Comparison of ENCODE assay signal across 22 cellular contexts in genomic region chr2:10610213-10610892, GRCh38.
DNase-seq lines count a peak whose midpoint lies in the region; ATAC-seq, FAIRE-seq and TF ChIP-seq lines count a peak whose summit lies in the region.
"Had no signal": no experiment of that assay in that cellular context is flagged by ENCODE, and none has a peak within 500 bp of the region (broad histone marks: within the 10 kb centered on the region; RNA-seq: fewer than 3 reads in every experiment).

No MANE protein-coding gene starts in this region.

- H3K27me3 ChIP-seq in hepatocyte (no peaks in the 10 kb centered on the region), GM23338 (ENCODE audit: insufficient read depth) (no peaks in the 10 kb centered on the region)

- H3K4me1 ChIP-seq in hepatocyte (ENCODE audit: insufficient read depth) = peaks cover 3% of the 10 kb centered on the region
- H3K4me1 ChIP-seq in GM23338 (ENCODE audit: insufficient read depth) = peaks cover 6% of the 10 kb centered on the region

- no peaks in the 10 kb centered on the region for H4K20me1 ChIP-seq in hepatocyte (ENCODE audit: insufficient read depth, poor library complexity, severe bottlenecking)
- H4K20me1 ChIP-seq in GM23338 (replicated peaks; ENCODE audit: insufficient read depth) = peaks cover 7% of the 10 kb centered on the region

- FAIRE-seq in H54 (lab: Jason Lieb, UNC) (peak; percentile 6), colon (lab: Jason Lieb, UNC) (peak; percentile 49)
- FAIRE-seq: A204.1, GM12891, HepG2 had no signal

- no peaks in the 10 kb centered on the region for H3K9me3 ChIP-seq in hepatocyte (ENCODE audit: low read depth)

- H3K27me3 Mint-ChIP-seq in osteocyte (ENCODE audit: unreplicated experiment) (no peaks in the 10 kb centered on the region), GM23338 (ENCODE audit: insufficient read depth, low read depth, poor library complexity) (peaks cover 1% of the 10 kb centered on the region)
- H3K27me3 Mint-ChIP-seq: CD4-positive, alpha-beta T cell; IgD-negative memory B cell had no signal

- 70% methylated on average over 3 of the region's 3 CpGs for WGBS in hepatocyte (ENCODE audit: low lambda C conversion rate, missing lambda C conversion rate)

- H2AFZ ChIP-seq in hepatocyte = no peak overlapping the region
- no peak overlapping the region for H2AFZ ChIP-seq in GM23338
- H2AFZ ChIP-seq: GM23248 had no signal

- H3K9me3 Mint-ChIP-seq in osteocyte (ENCODE audit: unreplicated experiment) (no peaks in the 10 kb centered on the region), GM23338 (no peaks in the 10 kb centered on the region)
- H3K9me3 Mint-ChIP-seq: CD4-positive, alpha-beta T cell; IgD-negative memory B cell had no signal

- TF ChIP-seq CTCF in hepatocyte (IDR thresholded peaks at IDR 0.05; ENCODE audit: poor library complexity) (no peak), osteocyte (IDR thresholded peaks at IDR 0.05) (no peak), GM23338 (conservative IDR thresholded peaks at IDR 0.05; ENCODE audit: low read depth in 2 of 2) (no peak)

- H3K79me2 ChIP-seq in hepatocyte = no peaks in the 10 kb centered on the region
- H3K79me2 ChIP-seq in GM23338 (replicated peaks; ENCODE audit: insufficient read depth) = 0 out of 2 replicates have a peak, but pooled peaks cover 3% of the 10 kb centered on the region

- no peak for ATAC-seq in GM18520 (IDR thresholded peaks at IDR 0.05; ENCODE audit: unreplicated experiment)
- no peak for ATAC-seq in GM23338
- ATAC-seq: HCT116, HepG2 had no signal

- H3K36me3 Mint-ChIP-seq in osteocyte (ENCODE audit: unreplicated experiment) = peaks cover 12% of the 10 kb centered on the region
- H3K36me3 Mint-ChIP-seq in GM23338 (ENCODE audit: low read depth) = peaks cover 6% of the 10 kb centered on the region; the same call in 1 of the 3 replicates

- H3K4me3 ChIP-seq in hepatocyte (no peak overlapping the region), GM23338 (no peak overlapping the region)
- H3K4me3 ChIP-seq: GM23248 had no signal

- H3K4me3 Mint-ChIP-seq in osteocyte (ENCODE audit: unreplicated experiment) (no peak overlapping the region), GM23338 (no peak overlapping the region)
- H3K4me3 Mint-ChIP-seq: CD4-positive, alpha-beta T cell; IgD-negative memory B cell had no signal

- H3K4me2 ChIP-seq in hepatocyte = no peak overlapping the region
- H3K4me2 ChIP-seq in GM23338 = no peak overlapping the region

- no peaks in the 10 kb centered on the region for H3K4me1 Mint-ChIP-seq in osteocyte (ENCODE audit: unreplicated experiment)
- H3K4me1 Mint-ChIP-seq in GM23338 = peaks cover 7% of the 10 kb centered on the region
- H3K4me1 Mint-ChIP-seq: IgD-negative memory B cell had no signal

- H3K27ac ChIP-seq in hepatocyte (peak overlapping the region; percentile 74), GM23338 (ENCODE audit: low read depth) (no peak overlapping the region)
- H3K27ac ChIP-seq: C4-2B, GM23248 had no signal

- no peak for TF ChIP-seq POLR2A in H54 (IDR thresholded peaks at IDR 0.05; ENCODE audit: low read depth, low read length)

- no peak for DNase-seq in H54 (ENCODE audit: insufficient read length, low spot score)
- peak; percentile 26 for DNase-seq in hepatocyte (ENCODE audit: low spot score)
- no peak for DNase-seq in osteocyte (ENCODE audit: extremely low spot score, unreplicated experiment)
- no peak for DNase-seq in GM23338 (ENCODE audit: low spot score)
- DNase-seq in NCI-H82 treated with DMSO at 0.1 percent for 48 hours (lab: John Stamatoyannopoulos, UW; ENCODE audit: unreplicated experiment) = no peak
- DNase-seq in COR-L47 (lab: John Stamatoyannopoulos, UW) = no peak
- DNase-seq: AML-193; Calu3; CD4-positive, alpha-beta T cell; DND-41; EL; GM23248; H7; KBM-7 had no signal

- H3K36me3 ChIP-seq in hepatocyte (replicated peaks; ENCODE audit: insufficient read depth, low read depth) (no peaks in the 10 kb centered on the region), GM23338 (ENCODE audit: insufficient read depth) (no peaks in the 10 kb centered on the region; the same call in 1 of the 2 replicates)

- H3K27ac Mint-ChIP-seq in osteocyte (ENCODE audit: unreplicated experiment) (peak overlapping the region; percentile 34), GM23338 (no peak overlapping the region)
- H3K27ac Mint-ChIP-seq: CD4-positive, alpha-beta T cell; IgD-negative memory B cell had no signal

- no peaks in the 10 kb centered on the region for H3K9me2 ChIP-seq in hepatocyte (replicated peaks; ENCODE audit: insufficient read depth)
- H3K9me2 ChIP-seq in GM23338 (ENCODE audit: insufficient read depth) = no peaks in the 10 kb centered on the region

- H3F3A ChIP-seq in GM23338 (replicated peaks; ENCODE audit: low read depth) = no peaks in the 10 kb centered on the region

TF ChIP-seq in GM23338, 12 proteins besides CTCF, POLR2A, EP300 and RAD21 (continues in another document):
- TF ChIP-seq ZNF331 (CRISPR knock-in tag; IDR thresholded peaks at IDR 0.05; ENCODE audit: low read depth) = no peak
- TF ChIP-seq ZNF462 (CRISPR knock-in tag; IDR thresholded peaks at IDR 0.05) = no peak
- no peak for TF ChIP-seq JUNB (IDR thresholded peaks at IDR 0.05; ENCODE audit: unreplicated experiment)
